26 cellular contexts compared by ENCODE assay signal in the genomic region with DNA sequence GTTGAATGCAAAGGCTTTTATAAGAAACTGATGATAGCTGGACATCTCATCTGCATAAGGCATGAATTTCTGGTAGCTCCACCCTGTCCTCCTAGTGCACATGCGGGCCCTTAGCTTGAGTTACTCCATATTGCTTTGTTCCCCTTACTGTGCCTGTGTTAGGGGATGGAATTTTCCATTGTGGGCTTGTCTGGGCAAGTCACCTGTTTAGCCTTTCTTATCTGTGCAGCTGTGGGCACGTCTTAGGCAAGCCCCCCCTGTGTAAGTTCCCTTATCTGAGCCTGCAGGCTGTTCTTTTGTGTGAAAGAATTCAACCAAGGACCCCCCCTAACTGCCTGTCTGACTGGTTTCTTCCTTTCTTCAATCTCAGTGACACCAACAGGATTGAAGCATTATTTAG. TPM values are rescaled to one million over a fixed set of nuclear protein-coding genes. Genes with fewer than 3 reads are reported as not detected.
DNase-seq lines count a peak whose midpoint lies in the region; ATAC-seq and TF ChIP-seq lines count a peak whose summit lies in the region.
"Had no signal": no experiment of that assay in that cellular context is flagged by ENCODE, and none has a peak within 500 bp of the region (broad histone marks: within the 10 kb centered on the region; RNA-seq: fewer than 3 reads in every experiment).

No MANE protein-coding gene starts in this region.

- no peak for ATAC-seq in activated T-helper 17 cell treated with anti-CD3 and anti-CD28 coated beads, Interleukin-2, amount 50 U/mL, for 72 hours (replicated peaks)
- no peak for ATAC-seq in HG02610 (IDR thresholded peaks at IDR 0.05; ENCODE audit: unreplicated experiment)
- no peak for ATAC-seq in GM18517 (IDR thresholded peaks at IDR 0.05; ENCODE audit: unreplicated experiment)
- no peak for ATAC-seq in stimulated activated naive CD8-positive, alpha-beta T cell treated with anti-CD3 and anti-CD28 coated beads, Interleukin-15, Interleukin-2, amounts not matched to agents 100 U/mL and 50 U/mL, for 24 hours
- ATAC-seq: activated CD4-positive, CD25-positive, alpha-beta regulatory T cell treated with anti-CD3 and anti-CD28 coated beads, Interleukin-2, amount 50 U/mL, for 24 hours; activated naive CD4-positive, alpha-beta T cell treated with anti-CD3 and anti-CD28 coated beads, Interleukin-2, amount 50 U/mL, for 72 hours; activated T-cell treated with anti-CD3 and anti-CD28 coated beads, Interleukin-2, amount 50 U/mL, for 72 hours had no signal

- peak overlapping the region; percentile 41 for H3K27ac ChIP-seq in hepatocyte
- H3K27ac ChIP-seq: esophagus squamous epithelium, thyroid gland had no signal

- H3K9me3 Mint-ChIP-seq in activated T-helper 17 cell treated with anti-CD3 and anti-CD28 coated beads, Interleukin-2, amount 50 U/mL, for 72 hours, result peaks cover 20% of the 10 kb centered on the region

- DNase-seq in ELF-1 (ENCODE audit: low read depth, low spot score) (peak; percentile 53), hepatocyte (ENCODE audit: low spot score) (no peak)
- peak; percentile 49 for DNase-seq in Jurkat, Clone E6-1 (ENCODE audit: low read depth, low spot score)
- no peak for DNase-seq in activated naive CD4-positive, alpha-beta T cell treated with anti-CD3 and anti-CD28 coated beads, Interleukin-2, amount 50 U/mL, for 16 hours
- no peak for DNase-seq in stimulated activated naive CD8-positive, alpha-beta T cell treated with anti-CD3 and anti-CD28 coated beads, Interleukin-15, Interleukin-2, amounts not matched to agents 100 U/mL and 50 U/mL, for 24 hours
- DNase-seq: activated CD8-positive, alpha-beta memory T cell treated with anti-CD3 and anti-CD28 coated beads for 24 hours; activated T-cell treated with anti-CD3 and anti-CD28 coated beads, Interleukin-2, amount 50 U/mL, for 72 hours; aorta; CD4-positive, alpha-beta T cell; effector memory CD4-positive, alpha-beta T cell; esophagus squamous epithelium; HCEC 1CT; kidney glomerular epithelial cell; NCI-H1105 treated with DMSO at 0.1 percent for 48 hours; NCI-H2081; NCI-H526; nucleus accumbens; stimulated activated naive CD4-positive, alpha-beta T cell treated with Interleukin-2 at 50 U/mL for 16 hours; T1000; thyroid gland had no signal

- H3K4me1 Mint-ChIP-seq in activated T-helper 17 cell treated with anti-CD3 and anti-CD28 coated beads, Interleukin-2, amount 50 U/mL, for 72 hours, result no peaks in the 10 kb centered on the region

- no peaks in the 10 kb centered on the region for H3K27me3 ChIP-seq in hepatocyte
- H3K27me3 ChIP-seq: esophagus squamous epithelium, thyroid gland had no signal

- no peaks in the 10 kb centered on the region for H3K79me2 ChIP-seq in hepatocyte

- H4K20me1 ChIP-seq in hepatocyte (ENCODE audit: insufficient read depth, poor library complexity, severe bottlenecking), result no peaks in the 10 kb centered on the region

- H3K27me3 Mint-ChIP-seq in activated T-helper 17 cell treated with anti-CD3 and anti-CD28 coated beads, Interleukin-2, amount 50 U/mL, for 72 hours, result no peaks in the 10 kb centered on the region
- H3K27me3 Mint-ChIP-seq: CD4-positive, alpha-beta T cell had no signal

- H3K4me3 ChIP-seq in Jurkat, Clone E6-1 (ENCODE audit: low read length), result no peak overlapping the region
- H3K4me3 ChIP-seq in hepatocyte, result no peak overlapping the region
- H3K4me3 ChIP-seq: esophagus squamous epithelium, smooth muscle cell, thyroid gland had no signal

- H3K4me2 ChIP-seq in hepatocyte, result no peak overlapping the region
- H3K4me2 ChIP-seq: smooth muscle cell had no signal

- no peak for TF ChIP-seq CTCF in hepatocyte (IDR thresholded peaks at IDR 0.05; ENCODE audit: poor library complexity)

- H3K9me3 ChIP-seq in hepatocyte (ENCODE audit: low read depth), result peaks cover 7% of the 10 kb centered on the region
- H3K9me3 ChIP-seq: thyroid gland had no signal

- H3K9me2 ChIP-seq in hepatocyte (replicated peaks; ENCODE audit: insufficient read depth), result no peaks in the 10 kb centered on the region

- H3K4me3 Mint-ChIP-seq in activated T-helper 17 cell treated with anti-CD3 and anti-CD28 coated beads, Interleukin-2, amount 50 U/mL, for 72 hours, result no peak overlapping the region
- H3K4me3 Mint-ChIP-seq: activated T-cell treated with anti-CD3 and anti-CD28 coated beads, Interleukin-2, amount 50 U/mL, for 72 hours; CD4-positive, alpha-beta T cell had no signal

- H2AFZ ChIP-seq in hepatocyte, result no peak overlapping the region

- peak overlapping the region; percentile 58 for H3K27ac Mint-ChIP-seq in activated T-helper 17 cell treated with anti-CD3 and anti-CD28 coated beads, Interleukin-2, amount 50 U/mL, for 72 hours
- H3K27ac Mint-ChIP-seq: activated T-cell treated with anti-CD3 and anti-CD28 coated beads, Interleukin-2, amount 50 U/mL, for 72 hours; CD4-positive, alpha-beta T cell had no signal

- peaks cover 11% of the 10 kb centered on the region for H3K4me1 ChIP-seq in hepatocyte (ENCODE audit: insufficient read depth)
- H3K4me1 ChIP-seq: thyroid gland had no signal

- 53% methylated on average over 2 of the region's 2 CpGs for WGBS in hepatocyte (ENCODE audit: low lambda C conversion rate, missing lambda C conversion rate)

- H3K36me3 Mint-ChIP-seq in activated T-helper 17 cell treated with anti-CD3 and anti-CD28 coated beads, Interleukin-2, amount 50 U/mL, for 72 hours (ENCODE audit: low read depth), result peaks cover 9% of the 10 kb centered on the region

- no peaks in the 10 kb centered on the region for H3K36me3 ChIP-seq in hepatocyte (replicated peaks; ENCODE audit: insufficient read depth, low read depth)

RNA-seq across cellular contexts. Expression of a gene that starts 14.5 kb away (rescaled TPM):
- polyA plus RNA-seq in Jurkat, Clone E6-1 (2012; ENCODE audit: insufficient read depth, insufficient read length), result 8.6 TPM
- total RNA-seq in activated T-helper 17 cell treated with anti-CD3 and anti-CD28 coated beads, Interleukin-2, amount 50 U/mL, for 72 hours, result 1 to 10 TPM; 9.2 to 9.3 TPM
- total RNA-seq in hepatocyte, result 50.7 and 57.4 TPM in 2 replicates
- 25.7 and 29.2 TPM in 2 replicates for polyA plus RNA-seq in hepatocyte

Comparison
In these comparisons a context has a peak if more than half of its experiments do, and no peak if none do; other contexts are left out.
1. DNase-seq: peak in ELF-1 (single experiment) and Jurkat, Clone E6-1 (single experiment); none in hepatocyte (single experiment), activated naive CD4-positive, alpha-beta T cell treated with anti-CD3 and anti-CD28 coated beads, Interleukin-2, amount 50 U/mL, for 16 hours (single experiment) and stimulated activated naive CD8-positive, alpha-beta T cell treated with anti-CD3 and anti-CD28 coated beads, Interleukin-15, Interleukin-2, amounts not matched to agents 100 U/mL and 50 U/mL, for 24 hours (single experiment).